10 cellular contexts compared by ENCODE assay signal in genomic region chr17:40346768-40347154, GRCh38. TPM values are rescaled to one million over a fixed set of nuclear protein-coding genes. Genes with fewer than 3 reads are reported as not detected.
DNase-seq lines count a peak whose midpoint lies in the region; ATAC-seq and TF ChIP-seq lines count a peak whose summit lies in the region.
"Had no signal": no experiment of that assay in that cellular context is flagged by ENCODE, and none has a peak within 500 bp of the region (broad histone marks: within the 10 kb centered on the region; RNA-seq: fewer than 3 reads in every experiment).

No MANE protein-coding gene starts in this region.

- H3K36me3 ChIP-seq in effector memory CD4-positive, alpha-beta T cell (ENCODE audit: control insufficient read depth, insufficient read depth, low read length): peaks cover 36% of the 10 kb centered on the region

- peaks cover 75% of the 10 kb centered on the region for H3K4me1 Mint-ChIP-seq in activated naive CD4-positive, alpha-beta T cell treated with anti-CD3 and anti-CD28 coated beads, Interleukin-2, amount 10 ng/mL, durations not matched to agents 7 days and 5 days
- H3K4me1 Mint-ChIP-seq in natural killer cell (peaks cover 58 to 89% of the 10 kb centered on the region in 2 donors), type B pancreatic cell (ENCODE audit: unreplicated experiment) (peaks cover 67% of the 10 kb centered on the region)

- H3K27me3 Mint-ChIP-seq in activated naive CD4-positive, alpha-beta T cell treated with anti-CD3 and anti-CD28 coated beads, Interleukin-2, amount 10 ng/mL, durations not matched to agents 7 days and 5 days: no peaks in the 10 kb centered on the region
- H3K27me3 Mint-ChIP-seq in natural killer cell (ENCODE audit: low read depth in 2 of 2): no peaks in the 10 kb centered on the region
- no peaks in the 10 kb centered on the region for H3K27me3 Mint-ChIP-seq in type B pancreatic cell

- ATAC-seq in natural killer cell (peak in 1 of 3 donors; percentile 4), GM18907 (IDR thresholded peaks at IDR 0.05; ENCODE audit: unreplicated experiment) (no peak), GM18868 (IDR thresholded peaks at IDR 0.05; ENCODE audit: unreplicated experiment) (no peak)

- TF ChIP-seq CTCF in natural killer cell (IDR thresholded peaks at IDR 0.05) (no peak), type B pancreatic cell (conservative IDR thresholded peaks at IDR 0.05) (no peak)

- DNase-seq in activated naive CD4-positive, alpha-beta T cell treated with anti-CD3 and anti-CD28 coated beads, Interleukin-2, amount 10 ng/mL, durations not matched to agents 7 days and 5 days: no peak
- DNase-seq in activated naive CD4-positive, alpha-beta T cell treated with anti-CD3 and anti-CD28 coated beads, Interleukin-2, amount 50 U/mL, for 16 hours: no peak
- DNase-seq in effector memory CD4-positive, alpha-beta T cell: peak in 2 of 3 donors; percentile 49 to 59
- DNase-seq in natural killer cell (no peak), type B pancreatic cell (ENCODE audit: extremely low spot score, unreplicated experiment) (no peak), NCI-H187 treated with DMSO at 0.1 percent for 48 hours (lab: John Stamatoyannopoulos, UW) (no peak)
- DNase-seq: KBM-7, OCI-M1 had no signal

- no peaks in the 10 kb centered on the region for H3K9me3 ChIP-seq in effector memory CD4-positive, alpha-beta T cell (ENCODE audit: control insufficient read depth, low read length)

- H3K27me3 ChIP-seq in effector memory CD4-positive, alpha-beta T cell (replicated peaks; ENCODE audit: control insufficient read depth, insufficient read depth, low read length, poor library complexity, severe bottlenecking): no peaks in the 10 kb centered on the region

- CTCF ChIA-PET in activated naive CD4-positive, alpha-beta T cell treated with anti-CD3 and anti-CD28 coated beads, Interleukin-2, amount 10 ng/mL, durations not matched to agents 7 days and 5 days (lab: Charles Lee): interaction anchor here (0.9 to 2.3 kb wide), 3 partner anchors 30 to 46 kb away, joined by 3 to 15 read pairs (median 10); no protein-coding TSS in a partner anchor

- peaks cover 65% of the 10 kb centered on the region for H3K4me1 ChIP-seq in effector memory CD4-positive, alpha-beta T cell (ENCODE audit: control insufficient read depth, insufficient read depth, low read length, poor library complexity, severe bottlenecking)

- peak overlapping the region; percentile 71 for H3K27ac ChIP-seq in effector memory CD4-positive, alpha-beta T cell (ENCODE audit: insufficient read depth, low read length, poor library complexity, severe bottlenecking)

- peaks cover 26% of the 10 kb centered on the region for H3K36me3 Mint-ChIP-seq in activated naive CD4-positive, alpha-beta T cell treated with anti-CD3 and anti-CD28 coated beads, Interleukin-2, amount 10 ng/mL, durations not matched to agents 7 days and 5 days
- H3K36me3 Mint-ChIP-seq in natural killer cell: no peaks in the 10 kb centered on the region
- H3K36me3 Mint-ChIP-seq in type B pancreatic cell: peaks cover 10% of the 10 kb centered on the region

- peak overlapping the region; percentile 73 for H3K27ac Mint-ChIP-seq in activated naive CD4-positive, alpha-beta T cell treated with anti-CD3 and anti-CD28 coated beads, Interleukin-2, amount 10 ng/mL, durations not matched to agents 7 days and 5 days
- H3K27ac Mint-ChIP-seq in natural killer cell (peak overlapping the region; percentile 89 to 97), type B pancreatic cell (peak overlapping the region; percentile 36)

- no peaks in the 10 kb centered on the region for H3K9me3 Mint-ChIP-seq in activated naive CD4-positive, alpha-beta T cell treated with anti-CD3 and anti-CD28 coated beads, Interleukin-2, amount 10 ng/mL, durations not matched to agents 7 days and 5 days
- no peaks in the 10 kb centered on the region for H3K9me3 Mint-ChIP-seq in natural killer cell
- H3K9me3 Mint-ChIP-seq in type B pancreatic cell: no peaks in the 10 kb centered on the region

- intact Hi-C loops in natural killer cell (cut with micrococcal nuclease): no loop called here

- H3K4me3 Mint-ChIP-seq in activated naive CD4-positive, alpha-beta T cell treated with anti-CD3 and anti-CD28 coated beads, Interleukin-2, amount 10 ng/mL, durations not matched to agents 7 days and 5 days: peak overlapping the region; percentile 12
- H3K4me3 Mint-ChIP-seq in natural killer cell: peak overlapping the region; percentile 69
- peak overlapping the region; percentile 62 for H3K4me3 Mint-ChIP-seq in type B pancreatic cell

- H3K4me3 ChIP-seq in effector memory CD4-positive, alpha-beta T cell (ENCODE audit: insufficient read depth, low read depth, low read length, poor library complexity, severe bottlenecking): no peak overlapping the region

RNA-seq across cellular contexts. Expression of gene GJD3, which starts 17.8 kb away (rescaled TPM):
- total RNA-seq in natural killer cell: not detected
- total RNA-seq in type B pancreatic cell (ENCODE audit: low replicate concordance): 0.36 and 0.43 TPM in 2 replicates

RNA-seq across cellular contexts. Expression of gene RARA, which starts 37.8 kb away (rescaled TPM):
- total RNA-seq in natural killer cell (10 to 100 TPM; 75.9 to 94.6 (median 79.1) TPM), type B pancreatic cell (ENCODE audit: low replicate concordance) (23.8 and 34.3 TPM in 2 replicates)

RNA-seq across cellular contexts. Expression of gene CDC6, which starts 59.1 kb away (rescaled TPM):
- total RNA-seq in natural killer cell: 1 to 10 TPM; 3.4 to 4.9 (median 3.8) TPM
- 23.2 and 50.3 TPM in 2 replicates for total RNA-seq in type B pancreatic cell (ENCODE audit: low replicate concordance)

Comparison
In these comparisons a context has a peak if more than half of its experiments do, and no peak if none do; other contexts are left out.
1. DNase-seq: peak in effector memory CD4-positive, alpha-beta T cell (2 of 3); none in activated naive CD4-positive, alpha-beta T cell treated with anti-CD3 and anti-CD28 coated beads, Interleukin-2, amount 10 ng/mL, durations not matched to agents 7 days and 5 days (single experiment), activated naive CD4-positive, alpha-beta T cell treated with anti-CD3 and anti-CD28 coated beads, Interleukin-2, amount 50 U/mL, for 16 hours (single experiment), natural killer cell (single experiment), type B pancreatic cell (single experiment) and NCI-H187 treated with DMSO at 0.1 percent for 48 hours (single experiment).
2. H3K27ac Mint-ChIP-seq: peak in every context shown above with its lines; median percentile 93 in natural killer cell; 73 in activated naive CD4-positive, alpha-beta T cell treated with anti-CD3 and anti-CD28 coated beads, Interleukin-2, amount 10 ng/mL, durations not matched to agents 7 days and 5 days; 36 in type B pancreatic cell.
3. H3K4me3 Mint-ChIP-seq: peak in every context shown above with its lines; median percentile 69 in natural killer cell; 62 in type B pancreatic cell; 12 in activated naive CD4-positive, alpha-beta T cell treated with anti-CD3 and anti-CD28 coated beads, Interleukin-2, amount 10 ng/mL, durations not matched to agents 7 days and 5 days.